ENCODE assay signal across 10 cellular contexts in genomic region chr16:56938664-56939513, GRCh38. TPM values are rescaled to one million over a fixed set of nuclear protein-coding genes. Genes with fewer than 3 reads are reported as not detected.
DNase-seq lines count a peak whose midpoint lies in the region; ATAC-seq and TF ChIP-seq lines count a peak whose summit lies in the region.
"Had no signal": no experiment of that assay in that cellular context is flagged by ENCODE, and none has a peak within 500 bp of the region (broad histone marks: within the 10 kb centered on the region; RNA-seq: fewer than 3 reads in every experiment).

No MANE protein-coding gene starts in this region.

- peak; percentile 37 to 53 (median 38) for DNase-seq in stimulated activated CD4-positive, alpha-beta T cell treated with anti-CD3 and anti-CD28 coated beads, Interleukin-12 subunit alpha, Interleukin-12 subunit beta, amount 100 ng/mL, for 48 hours (ENCODE audit: low read depth in 2 of 3, low spot score in 1 of 3)
- no peak for DNase-seq in stimulated activated CD4-positive, alpha-beta T cell treated with anti-CD3 and anti-CD28 coated beads, Interleukin-12 subunit alpha, Interleukin-12 subunit beta, amount 100 ng/mL, for 4 hours
- peak; percentile 71 for DNase-seq in T-helper 2 cell treated with Interferon-gamma antibody and Interleukin-4, amounts not matched to agents 5 μg/mL and 100 μg/mL, for 36 hours (ENCODE audit: low spot score)
- no peak for DNase-seq in fibroblast of the aortic adventitia (ENCODE audit: low read depth)
- DNase-seq in type B pancreatic cell (ENCODE audit: extremely low spot score, unreplicated experiment): no peak
- no peak for DNase-seq in occipital lobe (lab: John Stamatoyannopoulos, UW)
- DNase-seq in effector CD4-positive, alpha-beta T cell: no peak

- H3K27me3 Mint-ChIP-seq in T-helper 2 cell treated with Interferon-gamma antibody and Interleukin-4, amounts not matched to agents 5 μg/mL and 100 μg/mL, for 36 hours (ENCODE audit: low read depth): no peaks in the 10 kb centered on the region
- H3K27me3 Mint-ChIP-seq in type B pancreatic cell: no peaks in the 10 kb centered on the region

- TF ChIP-seq CTCF in fibroblast of the aortic adventitia (IDR thresholded peaks at IDR 0.05; ENCODE audit: insufficient read depth, low read length) (peak; percentile 1), type B pancreatic cell (conservative IDR thresholded peaks at IDR 0.05) (no peak)

- H3K9me3 Mint-ChIP-seq in T-helper 2 cell treated with Interferon-gamma antibody and Interleukin-4, amounts not matched to agents 5 μg/mL and 100 μg/mL, for 36 hours: no peaks in the 10 kb centered on the region
- H3K9me3 Mint-ChIP-seq in type B pancreatic cell: no peaks in the 10 kb centered on the region

- H3K4me3 Mint-ChIP-seq in T-helper 2 cell treated with Interferon-gamma antibody and Interleukin-4, amounts not matched to agents 5 μg/mL and 100 μg/mL, for 36 hours: peak overlapping the region; percentile 79
- no peak overlapping the region for H3K4me3 Mint-ChIP-seq in type B pancreatic cell

- peak overlapping the region; percentile 41 for H3K4me3 ChIP-seq in fibroblast of the aortic adventitia (ENCODE audit: low read depth, low read length)

- peaks cover 71% of the 10 kb centered on the region for H3K4me1 Mint-ChIP-seq in T-helper 2 cell treated with Interferon-gamma antibody and Interleukin-4, amounts not matched to agents 5 μg/mL and 100 μg/mL, for 36 hours (ENCODE audit: low read depth)
- H3K4me1 Mint-ChIP-seq in type B pancreatic cell (ENCODE audit: unreplicated experiment): peaks cover 16% of the 10 kb centered on the region

- peaks cover 87% of the 10 kb centered on the region for H3K36me3 Mint-ChIP-seq in T-helper 2 cell treated with Interferon-gamma antibody and Interleukin-4, amounts not matched to agents 5 μg/mL and 100 μg/mL, for 36 hours (ENCODE audit: low read depth)
- H3K36me3 Mint-ChIP-seq in type B pancreatic cell: peaks cover 63% of the 10 kb centered on the region

- no peak for ATAC-seq in GM21423 (IDR thresholded peaks at IDR 0.05; ENCODE audit: unreplicated experiment)
- ATAC-seq: HCT116 had no signal

- peak overlapping the region; percentile 84 for H3K27ac Mint-ChIP-seq in T-helper 2 cell treated with Interferon-gamma antibody and Interleukin-4, amounts not matched to agents 5 μg/mL and 100 μg/mL, for 36 hours
- H3K27ac Mint-ChIP-seq in type B pancreatic cell: peak overlapping the region; percentile 83

RNA-seq across cellular contexts. Expression of gene HERPUD1, which starts 6.9 kb away (rescaled TPM):
- total RNA-seq in fibroblast of the aortic adventitia (ENCODE audit: low replicate concordance) (34.0 and 151 TPM in 2 replicates), type B pancreatic cell (ENCODE audit: low replicate concordance) (98.8 and 155 TPM in 2 replicates), occipital lobe (49.8 TPM)

RNA-seq across cellular contexts. Expression of gene CETP, which starts 22.9 kb away (rescaled TPM):
- total RNA-seq in fibroblast of the aortic adventitia (ENCODE audit: low replicate concordance): not detected in 2 replicates
- total RNA-seq in type B pancreatic cell (ENCODE audit: low replicate concordance): not detected in 2 replicates
- total RNA-seq in occipital lobe: 0.62 TPM
- total RNA-seq: T-helper 2 cell treated with Interferon-gamma antibody and Interleukin-4, amounts not matched to agents 100 ng/mL and 5 ng/mL, for 36 hours had no signal

RNA-seq across cellular contexts. Expression of gene NLRC5, which starts 50.5 kb away (rescaled TPM):
- total RNA-seq in fibroblast of the aortic adventitia (ENCODE audit: low replicate concordance) (13.0 and 31.0 TPM in 2 replicates), type B pancreatic cell (ENCODE audit: low replicate concordance) (1.7 and 2.7 TPM in 2 replicates), occipital lobe (2.0 TPM)

Comparison
In these comparisons a context has a peak if more than half of its experiments do, and no peak if none do; other contexts are left out.
1. DNase-seq: peak in stimulated activated CD4-positive, alpha-beta T cell treated with anti-CD3 and anti-CD28 coated beads, Interleukin-12 subunit alpha, Interleukin-12 subunit beta, amount 100 ng/mL, for 48 hours (3 of 3) and T-helper 2 cell treated with Interferon-gamma antibody and Interleukin-4, amounts not matched to agents 5 μg/mL and 100 μg/mL, for 36 hours (single experiment); none in stimulated activated CD4-positive, alpha-beta T cell treated with anti-CD3 and anti-CD28 coated beads, Interleukin-12 subunit alpha, Interleukin-12 subunit beta, amount 100 ng/mL, for 4 hours (single experiment), fibroblast of the aortic adventitia (single experiment), type B pancreatic cell (single experiment), occipital lobe (single experiment) and effector CD4-positive, alpha-beta T cell (single experiment).